Comparison of ENCODE assay signal across 19 cellular contexts in the genomic region with DNA sequence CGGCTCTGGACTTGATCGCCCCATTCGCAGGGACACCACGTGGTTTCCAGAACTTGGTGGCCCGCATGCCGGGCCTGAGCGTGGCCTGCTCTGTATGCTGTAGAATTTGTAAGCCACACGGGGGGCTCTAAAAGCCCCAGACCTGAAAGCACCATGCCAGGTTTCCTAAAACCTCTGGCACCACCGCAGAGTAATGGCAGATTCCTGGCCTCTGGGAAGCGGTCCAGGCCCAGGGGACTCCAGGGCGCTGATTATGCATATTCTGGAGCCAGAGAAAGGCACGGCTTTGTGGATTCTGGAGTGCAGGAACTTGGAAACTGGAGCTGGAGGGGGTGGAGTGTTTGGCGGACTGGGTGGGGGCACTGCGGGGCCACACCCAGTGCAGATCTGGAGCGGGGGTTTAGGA. TPM values are rescaled to one million over a fixed set of nuclear protein-coding genes. Genes with fewer than 3 reads are reported as not detected.
A peak's percentile ranks its signal among the peaks of the same experiment; 100 is the strongest.
DNase-seq lines count a peak whose midpoint lies in the region; ATAC-seq and TF ChIP-seq lines count a peak whose summit lies in the region.
"Had no signal": no experiment of that assay in that cellular context is flagged by ENCODE, and none has a peak within 500 bp of the region (broad histone marks: within the 10 kb centered on the region; RNA-seq: fewer than 3 reads in every experiment).

No MANE protein-coding gene starts in this region.

- H3K9ac ChIP-seq in adipocyte (ENCODE audit: low read length), result peak overlapping the region; percentile 95
- no peak overlapping the region for H3K9ac ChIP-seq in stomach smooth muscle (ENCODE audit: low read length in 2 of 2)

- peaks cover 44% of the 10 kb centered on the region for H3K4me1 ChIP-seq in adipocyte (ENCODE audit: control insufficient read depth, insufficient read depth, low read length)
- peaks cover 7 to 52% of the 10 kb centered on the region in 2 donors for H3K4me1 ChIP-seq in left lung
- H3K4me1 ChIP-seq in stomach smooth muscle (ENCODE audit: control insufficient read depth, insufficient read depth, low read length), result peaks cover 35% of the 10 kb centered on the region
- H3K4me1 ChIP-seq in uterus, result peaks cover 0 to 17% of the 10 kb centered on the region in 2 donors
- H3K4me1 ChIP-seq: colonic mucosa had no signal

- no peaks in the 10 kb centered on the region for H3K27me3 ChIP-seq in adipocyte (replicated peaks; ENCODE audit: control insufficient read depth, insufficient read depth, low read length)
- no peaks in the 10 kb centered on the region for H3K27me3 ChIP-seq in left lung
- H3K27me3 ChIP-seq in stomach smooth muscle (ENCODE audit: control insufficient read depth in 1 of 2, insufficient read depth in 2 of 2, low read length in 2 of 2), result no peaks in the 10 kb centered on the region
- no peaks in the 10 kb centered on the region for H3K27me3 ChIP-seq in uterus
- H3K27me3 ChIP-seq: colonic mucosa, SJCRH30 had no signal

- H3K9me3 ChIP-seq in adipocyte (ENCODE audit: control insufficient read depth, low read length) (no peaks in the 10 kb centered on the region), left lung (no peaks in the 10 kb centered on the region), stomach smooth muscle (ENCODE audit: control insufficient read depth in 2 of 2, low read length in 2 of 2) (no peaks in the 10 kb centered on the region), uterus (no peaks in the 10 kb centered on the region)
- H3K9me3 ChIP-seq: colonic mucosa, SJCRH30 had no signal

- TF ChIP-seq CTCF in left lung (IDR thresholded peaks at IDR 0.05) (no peak), uterus (IDR thresholded peaks at IDR 0.05) (no peak)

- intact Hi-C loops in left lung (cut with DNase I) (no loop called here), uterus (cut with DNase I; ENCODE audit: low total_unique reads) (loop anchor here (10.0 kb wide), 1 partner anchor 74 kb away; a partner anchor contains a TSS)

- no peak for TF ChIP-seq POLR2A in uterus (IDR thresholded peaks at IDR 0.05)

- H3K4me3 ChIP-seq in adipocyte (ENCODE audit: low read length) (peak overlapping the region; percentile 26), left lung (no peak overlapping the region), stomach smooth muscle (ENCODE audit: low read length in 2 of 2) (no peak overlapping the region), uterus (no peak overlapping the region)
- H3K4me3 ChIP-seq: colonic mucosa, GM12878, SJCRH30 had no signal

- no peak for ATAC-seq in left lung
- ATAC-seq: GM12878; stimulated activated naive CD8-positive, alpha-beta T cell treated with anti-CD3 and anti-CD28 coated beads, Interleukin-15, amount 100 ng/mL, for 72 hours had no signal

- DNase-seq in ELF-1 (ENCODE audit: low read depth, low spot score), result peak; percentile 37
- no peak for DNase-seq in adipocyte (ENCODE audit: low read depth)
- DNase-seq in left lung, result no peak
- DNase-seq in NCI-H82 (lab: John Stamatoyannopoulos, UW), result no peak
- no peak for DNase-seq in inferior parietal cortex (ENCODE audit: extremely low spot score)
- no peak for DNase-seq in uterus
- DNase-seq: activated CD4-positive, alpha-beta T cell treated with anti-CD3 and anti-CD28 coated beads for 48 hours; activated naive CD4-positive, alpha-beta T cell treated with Interleukin-2 at 50 U/mL for 16 hours; AML-193; colonic mucosa; GDM1; midbrain; NCI-H2081; NCI-H510A treated with DMSO at 0.1 percent for 48 hours; SJCRH30; stimulated activated naive CD8-positive, alpha-beta T cell treated with anti-CD3 and anti-CD28 coated beads, Interleukin-15, amount 100 ng/mL, for 72 hours had no signal

- H3K36me3 ChIP-seq in adipocyte (ENCODE audit: control insufficient read depth, insufficient read depth, low read length, severe bottlenecking) (peaks cover 65% of the 10 kb centered on the region), left lung (peaks cover 2 to 73% of the 10 kb centered on the region in 2 donors), stomach smooth muscle (ENCODE audit: control insufficient read depth in 2 of 2, insufficient read depth in 2 of 2, low read length in 2 of 2) (peaks cover 20 to 36% of the 10 kb centered on the region in 2 donors), uterus (no peaks in the 10 kb centered on the region)
- H3K36me3 ChIP-seq: colonic mucosa had no signal

- H3K27ac ChIP-seq in left lung, result peak overlapping the region; percentile 96 to 97
- H3K27ac ChIP-seq in stomach smooth muscle (ENCODE audit: low read length), result peak overlapping the region; percentile 18
- H3K27ac ChIP-seq in uterus, result peak overlapping the region in 1 of 2 donors; percentile 29
- H3K27ac ChIP-seq: colonic mucosa, SJCRH30 had no signal

RNA-seq across cellular contexts. Expression of a gene that starts 3.7 kb away (rescaled TPM):
- total RNA-seq in left lung (1,000 to 10,000 TPM; 8,739 to 9,329 TPM), uterus (1,000 to 10,000 TPM in 3 of 4 donors, 100 to 1,000 TPM in 1; 472 to 2,968 (median 1,570) TPM)

RNA-seq across cellular contexts. Expression of a gene that starts 14.1 kb away (rescaled TPM):
- total RNA-seq in left lung, result 100 to 1,000 TPM; 130 to 141 TPM
- 10 to 100 TPM; 16.5 to 84.5 (median 39.5) TPM for total RNA-seq in uterus

RNA-seq across cellular contexts. Expression of a gene that starts 24.3 kb away (rescaled TPM):
- 10 to 100 TPM; 42.5 to 49.0 TPM for total RNA-seq in left lung
- total RNA-seq in uterus, result 10 to 100 TPM in 3 of 4 donors, 1 to 10 TPM in 1; 4.9 to 39.8 (median 16.6) TPM

RNA-seq across cellular contexts. Expression of a gene that starts 24.9 kb away (rescaled TPM):
- total RNA-seq in left lung (10 to 100 TPM; 46.6 to 66.6 TPM), uterus (100 to 1,000 TPM in 1 of 4 donors, 10 to 100 TPM in 3; 51.9 to 109 (median 77.7) TPM)

RNA-seq across cellular contexts. Expression of a gene that starts 35.3 kb away (rescaled TPM):
- 1 to 10 TPM; 3.3 to 4.1 TPM for total RNA-seq in left lung
- total RNA-seq in uterus, result under 1 TPM in 2 of 4 donors, not detected in 2; 0.41 to 0.95 TPM
- total RNA-seq: GM12878, OCI-LY7, SJCRH30 had no signal
